Comparison of ENCODE assay signal across 30 cellular contexts in the genomic region with DNA sequence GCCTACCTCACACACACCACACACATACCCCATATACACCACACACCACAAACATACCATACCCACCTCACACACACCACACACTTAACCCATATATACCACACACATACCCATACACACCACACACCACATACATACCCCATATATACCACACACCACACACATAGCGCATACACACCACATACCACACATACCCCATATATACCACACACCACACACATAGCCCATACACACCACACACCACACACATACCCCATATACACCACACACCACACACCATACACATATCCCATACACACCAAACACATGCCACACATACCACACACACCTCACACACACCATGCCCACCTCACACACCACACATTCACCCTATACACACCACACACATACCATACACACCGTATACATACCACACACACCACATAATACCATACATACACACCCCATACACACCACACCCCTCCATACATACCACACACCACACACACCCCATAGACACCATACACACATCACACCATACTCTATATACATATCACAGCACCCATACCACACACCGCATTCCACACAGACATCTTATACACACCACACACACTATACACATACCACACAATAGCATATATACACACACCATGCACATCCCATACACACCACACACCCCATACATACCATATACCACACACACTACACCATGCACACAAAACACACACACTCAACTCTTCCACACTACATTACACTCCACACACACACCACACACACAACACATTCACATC. TPM values are rescaled to one million over a fixed set of nuclear protein-coding genes. Genes with fewer than 3 reads are reported as not detected.
DNase-seq lines count a peak whose midpoint lies in the region; ATAC-seq and TF ChIP-seq lines count a peak whose summit lies in the region.
"Had no signal": no experiment of that assay in that cellular context is flagged by ENCODE, and none has a peak within 500 bp of the region (broad histone marks: within the 10 kb centered on the region; RNA-seq: fewer than 3 reads in every experiment).

No MANE protein-coding gene starts in this region.

- no peak overlapping the region for H2BK15ac ChIP-seq in mesenchymal stem cell (ENCODE audit: low read depth, poor library complexity, severe bottlenecking)

- H2AFZ ChIP-seq in mesenchymal stem cell (ENCODE audit: low read depth, low read length): no peak overlapping the region

- no peak overlapping the region for H2BK120ac ChIP-seq in mesenchymal stem cell (ENCODE audit: low read depth, low read length)

- H3K36me3 ChIP-seq in mesenchymal stem cell (ENCODE audit: control insufficient read depth in 1 of 2, insufficient read depth in 2 of 2, low read depth in 1 of 2, low read length in 2 of 2): no peaks in the 10 kb centered on the region
- H3K36me3 ChIP-seq: brain microvascular endothelial cell, esophagus squamous epithelium, Peyer's patch, SJCRH30, stomach, vagina had no signal

- no peaks in the 10 kb centered on the region for H3K4me1 ChIP-seq in mesenchymal stem cell (ENCODE audit: control insufficient read depth, insufficient read depth, low read depth, low read length)
- H3K4me1 ChIP-seq: esophagus squamous epithelium, Peyer's patch, SJCRH30, stomach, vagina had no signal

- H2BK12ac ChIP-seq in mesenchymal stem cell (ENCODE audit: low read length in 2 of 2): no peak overlapping the region

- peaks cover 7% of the 10 kb centered on the region for H3K4me1 Mint-ChIP-seq in stimulated activated effector memory CD8-positive, alpha-beta T cell treated with anti-CD3 and anti-CD28 coated beads, Interleukin-12 subunit alpha, Interleukin-12 subunit beta, amount 100 ng/mL, for 72 hours
- peaks cover 3% of the 10 kb centered on the region for H3K4me1 Mint-ChIP-seq in mesothelial cell of epicardium
- H3K4me1 Mint-ChIP-seq: memory B cell had no signal

- no peaks in the 10 kb centered on the region for H3K9me3 ChIP-seq in mesenchymal stem cell (ENCODE audit: control insufficient read depth, low read length)
- H3K9me3 ChIP-seq: esophagus squamous epithelium, Peyer's patch, SJCRH30, stomach, vagina had no signal

- no peak overlapping the region for H3K4ac ChIP-seq in mesenchymal stem cell (ENCODE audit: low read depth in 1 of 2, low read length in 2 of 2)

- H3K79me1 ChIP-seq in mesenchymal stem cell (replicated peaks; ENCODE audit: low read length, poor library complexity, severe bottlenecking): peaks cover 11% of the 10 kb centered on the region

- H3K9me3 Mint-ChIP-seq in stimulated activated effector memory CD8-positive, alpha-beta T cell treated with anti-CD3 and anti-CD28 coated beads, Interleukin-12 subunit alpha, Interleukin-12 subunit beta, amount 100 ng/mL, for 72 hours: no peaks in the 10 kb centered on the region
- H3K9me3 Mint-ChIP-seq in mesothelial cell of epicardium: no peaks in the 10 kb centered on the region
- H3K9me3 Mint-ChIP-seq: activated CD4-positive, alpha-beta memory T cell treated with anti-CD3 and anti-CD28 coated beads for 36 hours; memory B cell had no signal

- H4K8ac ChIP-seq in mesenchymal stem cell (ENCODE audit: low read length): peak overlapping the region; percentile 27

- H3K27ac ChIP-seq in mesenchymal stem cell (ENCODE audit: low read length, poor library complexity, severe bottlenecking): no peak overlapping the region
- H3K27ac ChIP-seq: brain microvascular endothelial cell, C4-2B, esophagus squamous epithelium, Peyer's patch, SJCRH30, skin epidermis, stomach, vagina had no signal

- no peak overlapping the region for H3K9ac ChIP-seq in mesenchymal stem cell (ENCODE audit: low read length)

- peaks cover 0 to 41% of the 10 kb centered on the region in 2 experiments for H3K27me3 ChIP-seq in mesenchymal stem cell (ENCODE audit: control insufficient read depth in 1 of 2, insufficient read depth in 1 of 2, low read length in 2 of 2)
- H3K27me3 ChIP-seq: brain microvascular endothelial cell, esophagus squamous epithelium, Peyer's patch, SJCRH30, vagina had no signal

- peak; percentile 12 for DNase-seq in activated effector memory CD4-positive, alpha-beta T cell treated with anti-CD3 and anti-CD28 coated beads, Interleukin-2, amount 50 U/mL, for 16 hours
- DNase-seq in activated effector memory CD4-positive, alpha-beta T cell treated with Interleukin-2 at 50 U/mL for 16 hours: no peak
- no peak for DNase-seq in mesenchymal stem cell
- DNase-seq in stimulated activated effector memory CD8-positive, alpha-beta T cell treated with anti-CD3 and anti-CD28 coated beads, Interleukin-12 subunit alpha, Interleukin-12 subunit beta, amount 100 ng/mL, for 72 hours (ENCODE audit: low spot score in 2 of 2): no peak
- no peak for DNase-seq in SHP77 (lab: John Stamatoyannopoulos, UW)
- DNase-seq in mesothelial cell of epicardium (ENCODE audit: low spot score in 2 of 2, unreplicated experiment in 2 of 2): no peak
- DNase-seq in stimulated activated CD8-positive, alpha-beta memory T cell treated with anti-CD3 and anti-CD28 coated beads, Interleukin-4, amount 100 ng/mL, for 48 hours: no peak
- DNase-seq: activated CD4-positive, alpha-beta memory T cell treated with anti-CD3 and anti-CD28 coated beads for 36 hours; activated CD4-positive, alpha-beta T cell treated with anti-CD3 and anti-CD28 coated beads for 1 hour; activated CD8-positive, alpha-beta memory T cell treated with anti-CD3 and anti-CD28 coated beads, Interleukin-2, amount 50 U/mL, for 4 hours; amniotic stem cell; brain microvascular endothelial cell; DMS79; esophagus squamous epithelium; GDM1; MV-4-11; NCI-H1694; NCI-H748 treated with DMSO at 0.1 percent for 48 hours; nucleus accumbens; Peyer's patch; SJCRH30; stomach; SW 1271 had no signal

- no peak overlapping the region for H3K4me3 ChIP-seq in mesenchymal stem cell (ENCODE audit: insufficient read depth in 1 of 2, low read depth in 1 of 2, low read length in 2 of 2)
- H3K4me3 ChIP-seq: esophagus squamous epithelium, Peyer's patch, SJCRH30, skin epidermis, stomach, vagina had no signal

- no peak overlapping the region for H2BK5ac ChIP-seq in mesenchymal stem cell (ENCODE audit: low read depth, low read length, poor library complexity, severe bottlenecking)

- no peak overlapping the region for H3K18ac ChIP-seq in mesenchymal stem cell (ENCODE audit: low read depth in 1 of 2, low read length in 2 of 2)

- TF ChIP-seq CTCF in mesothelial cell of epicardium (IDR thresholded peaks at IDR 0.05; ENCODE audit: unreplicated experiment): no peak

- no peak overlapping the region for H3K23ac ChIP-seq in mesenchymal stem cell (ENCODE audit: low read length in 2 of 2)

- no peaks in the 10 kb centered on the region for H3K27me3 Mint-ChIP-seq in mesothelial cell of epicardium (ENCODE audit: low read depth)
- H3K27me3 Mint-ChIP-seq: activated CD4-positive, alpha-beta memory T cell treated with anti-CD3 and anti-CD28 coated beads for 36 hours had no signal

- peak; percentile 55 for ATAC-seq in esophagus mucosa
- ATAC-seq in stimulated activated effector memory CD8-positive, alpha-beta T cell treated with anti-CD3 and anti-CD28 coated beads, Interleukin-12 subunit alpha, Interleukin-12 subunit beta, amount 100 ng/mL, for 72 hours: peak; percentile 39
- ATAC-seq: HCT116 had no signal

- H4K91ac ChIP-seq in mesenchymal stem cell (ENCODE audit: low read length): peak overlapping the region; percentile 57

- WGBS in mesenchymal stem cell: 97% methylated on average over 3 of the region's 3 CpGs

- no peaks in the 10 kb centered on the region for H3K36me3 Mint-ChIP-seq in stimulated activated effector memory CD8-positive, alpha-beta T cell treated with anti-CD3 and anti-CD28 coated beads, Interleukin-12 subunit alpha, Interleukin-12 subunit beta, amount 100 ng/mL, for 72 hours
- H3K36me3 Mint-ChIP-seq in mesothelial cell of epicardium: no peaks in the 10 kb centered on the region
- H3K36me3 Mint-ChIP-seq: activated CD4-positive, alpha-beta memory T cell treated with anti-CD3 and anti-CD28 coated beads for 36 hours; memory B cell had no signal

- H3K14ac ChIP-seq in mesenchymal stem cell (ENCODE audit: low read length in 2 of 2): peak overlapping the region in 1 of 2 experiments; percentile 24

- H3K4me3 Mint-ChIP-seq in stimulated activated effector memory CD8-positive, alpha-beta T cell treated with anti-CD3 and anti-CD28 coated beads, Interleukin-12 subunit alpha, Interleukin-12 subunit beta, amount 100 ng/mL, for 72 hours: no peak overlapping the region
- H3K4me3 Mint-ChIP-seq in mesothelial cell of epicardium: no peak overlapping the region
- H3K4me3 Mint-ChIP-seq: activated CD4-positive, alpha-beta memory T cell treated with anti-CD3 and anti-CD28 coated beads for 36 hours; memory B cell had no signal

- H3K27ac Mint-ChIP-seq in stimulated activated effector memory CD8-positive, alpha-beta T cell treated with anti-CD3 and anti-CD28 coated beads, Interleukin-12 subunit alpha, Interleukin-12 subunit beta, amount 100 ng/mL, for 72 hours: no peak overlapping the region
- H3K27ac Mint-ChIP-seq in mesothelial cell of epicardium: no peak overlapping the region
- H3K27ac Mint-ChIP-seq: activated CD4-positive, alpha-beta memory T cell treated with anti-CD3 and anti-CD28 coated beads for 36 hours; memory B cell had no signal

- no peak overlapping the region for H2AK5ac ChIP-seq in mesenchymal stem cell (ENCODE audit: low read length, severe bottlenecking)

- H3K4me2 ChIP-seq in mesenchymal stem cell (ENCODE audit: low read length, poor library complexity, severe bottlenecking): no peak overlapping the region

RNA-seq across cellular contexts. Expression of gene APBA2, which starts 29.5 kb away (rescaled TPM):
- total RNA-seq in esophagus mucosa (0.24 TPM), mesothelial cell of epicardium (33.1 to 36.7 TPM (median 34.3 TPM) in 3 replicates)
- 22.0 TPM for polyA plus RNA-seq in mesenchymal stem cell (2013, experiment 1 of 2)
- 21.3 TPM for polyA plus RNA-seq in mesenchymal stem cell (2013, experiment 2 of 2)
- total RNA-seq: LHCN-M2 had no signal

Comparison
In these comparisons a context has a peak if more than half of its experiments do, and no peak if none do; other contexts are left out.
1. RNA of gene APBA2, which starts 29.5 kb away (total RNA-seq): 33.1 to 36.7 TPM in mesothelial cell of epicardium; 0.24 TPM in esophagus mucosa (single experiment); every median in the first group is over 10 times any median in the second.